ENCODE assay signal across 11 cellular contexts in the genomic region with DNA sequence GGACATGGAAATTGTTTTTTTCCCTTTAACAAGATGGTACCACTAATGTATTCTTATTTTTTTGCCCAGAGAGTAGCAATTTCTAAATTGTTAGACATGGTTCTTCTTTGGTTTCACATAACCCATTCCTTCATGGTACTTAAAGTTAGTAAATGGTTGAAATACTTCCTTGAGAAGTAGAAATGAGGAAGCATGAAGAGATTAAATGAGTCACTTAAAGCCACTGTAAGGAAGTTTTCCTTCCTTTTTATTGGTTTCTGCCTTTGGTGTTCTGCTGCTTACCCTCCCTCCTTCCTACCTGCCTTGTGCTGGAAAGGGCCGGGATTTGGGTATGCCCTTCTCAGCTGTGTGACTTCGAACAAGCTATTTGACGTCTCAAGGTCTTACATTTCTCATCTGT.
"Had no signal": no experiment of that assay in that cellular context is flagged by ENCODE, and none has a peak within 500 bp of the region (broad histone marks: within the 10 kb centered on the region; RNA-seq: fewer than 3 reads in every experiment).

No MANE protein-coding gene starts in this region.

- H3K9me3 ChIP-seq: ascending aorta had no signal

- H3K27ac ChIP-seq: ascending aorta, esophagus muscularis mucosa, left ventricle myocardium inferior had no signal

- FAIRE-seq: TTC549 had no signal

- H3K36me3 ChIP-seq: ascending aorta, esophagus muscularis mucosa, left ventricle myocardium inferior had no signal

- ATAC-seq: activated CD8-positive, alpha-beta memory T cell treated with anti-CD3 and anti-CD28 coated beads, Interleukin-2, amount 10 ng/mL, durations not matched to agents 7 days and 5 days; T-helper 17 cell had no signal

- H3K4me1 ChIP-seq: ascending aorta had no signal

- DNase-seq: activated CD8-positive, alpha-beta memory T cell treated with anti-CD3 and anti-CD28 coated beads, Interleukin-2, amount 10 ng/mL, durations not matched to agents 7 days and 5 days; activated gamma-delta T cell; activated T-cell treated with anti-CD3 and anti-CD28 coated beads, Interleukin-2, amount 50 U/mL, for 48 hours; head of caudate nucleus; left ventricle myocardium inferior; mesenchymal stem cell; stimulated activated CD4-positive, alpha-beta T cell treated with anti-CD3 and anti-CD28 coated beads, Interleukin-12 subunit alpha, Interleukin-12 subunit beta, amount 100 ng/mL, for 4 hours; T-helper 17 cell had no signal

- H3K4me3 ChIP-seq: ascending aorta, esophagus muscularis mucosa, left ventricle myocardium inferior had no signal
